ENCODE assay signal across 19 cellular contexts in the genomic region with DNA sequence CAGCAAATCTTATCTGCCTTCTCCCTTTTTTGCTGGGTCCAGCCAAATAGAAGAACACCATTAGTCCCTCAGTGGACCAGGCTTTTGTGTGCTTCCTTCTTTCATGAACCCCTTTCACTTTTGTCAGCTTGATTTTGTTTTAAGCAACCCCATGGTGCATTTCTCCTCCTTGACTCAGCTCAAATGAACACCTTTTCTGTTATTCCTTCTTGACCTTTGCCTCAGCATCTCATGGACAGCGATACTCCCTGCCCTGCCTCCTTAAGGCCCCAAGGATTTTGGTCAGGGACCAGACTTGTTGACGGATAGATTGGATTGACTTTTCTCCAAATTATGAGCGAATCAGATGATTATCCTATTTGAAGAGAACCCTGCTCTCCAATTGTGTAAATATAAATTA.
"Had no signal": no experiment of that assay in that cellular context is flagged by ENCODE, and none has a peak within 500 bp of the region (broad histone marks: within the 10 kb centered on the region; RNA-seq: fewer than 3 reads in every experiment).

No MANE protein-coding gene starts in this region.

- H3K4me1 Mint-ChIP-seq: naive thymus-derived CD8-positive, alpha-beta T cell; stimulated activated naive B cell treated with anti-CD40 and anti-IgM and Interleukin-4, amounts not matched to agents 10 μg/mL and 1 μg/mL and 100 μg/mL, for 72 hours; stimulated activated naive CD8-positive, alpha-beta T cell treated with anti-CD3 and anti-CD28 coated beads, Interleukin-15, amount 100 ng/mL, for 72 hours had no signal

- H3K4me3 ChIP-seq: esophagus muscularis mucosa, hepatocyte, ovary, right atrium auricular region, sigmoid colon, skin epidermis, thoracic aorta, transverse colon had no signal

- H3K27ac ChIP-seq: epithelial cell of prostate, esophagus muscularis mucosa, foreskin keratinocyte, hepatocyte, neutrophil, ovary, right atrium auricular region, sigmoid colon, skin epidermis, thoracic aorta, transverse colon had no signal

- ATAC-seq: foreskin keratinocyte; naive thymus-derived CD8-positive, alpha-beta T cell; stimulated activated naive B cell treated with anti-CD40 and anti-IgM and Interleukin-4, amounts not matched to agents 10 μg/mL and 1 μg/mL and 100 μg/mL, for 72 hours; stimulated activated naive CD8-positive, alpha-beta T cell treated with anti-CD3 and anti-CD28 coated beads, Interleukin-15, amount 100 ng/mL, for 72 hours had no signal

- H3K27ac Mint-ChIP-seq: naive thymus-derived CD8-positive, alpha-beta T cell; stimulated activated naive B cell treated with anti-CD40 and anti-IgM and Interleukin-4, amounts not matched to agents 10 μg/mL and 1 μg/mL and 100 μg/mL, for 72 hours; stimulated activated naive CD8-positive, alpha-beta T cell treated with anti-CD3 and anti-CD28 coated beads, Interleukin-15, amount 100 ng/mL, for 72 hours had no signal

- H3K9me3 ChIP-seq: neutrophil, ovary, right atrium auricular region, sigmoid colon, thoracic aorta, transverse colon had no signal

- H3K36me3 Mint-ChIP-seq: stimulated activated naive B cell treated with anti-CD40 and anti-IgM and Interleukin-4, amounts not matched to agents 10 μg/mL and 1 μg/mL and 100 μg/mL, for 72 hours had no signal

- H3K79me2 ChIP-seq: hepatocyte had no signal

- DNase-seq: effector memory CD4-positive, alpha-beta T cell; foreskin keratinocyte; mammary epithelial cell; naive thymus-derived CD8-positive, alpha-beta T cell; ovary; sigmoid colon; stimulated activated CD4-positive, alpha-beta T cell treated with anti-CD3 and anti-CD28 coated beads, Interleukin-2, amount 100 ng/mL, for 24 hours; stimulated activated CD4-positive, alpha-beta T cell treated with anti-CD3 and anti-CD28 coated beads, Interleukin-4, amount 100 ng/mL, for 4 hours; stimulated activated naive B cell treated with anti-CD40 and anti-IgM and Interleukin-4, amounts not matched to agents 10 μg/mL and 1 μg/mL and 100 μg/mL, for 72 hours; stimulated activated naive CD8-positive, alpha-beta T cell treated with anti-CD3 and anti-CD28 coated beads, Interleukin-15, amount 100 ng/mL, for 72 hours; substantia nigra; transverse colon had no signal

- H3K9me3 Mint-ChIP-seq: stimulated activated naive CD8-positive, alpha-beta T cell treated with anti-CD3 and anti-CD28 coated beads, Interleukin-15, amount 100 ng/mL, for 72 hours had no signal

- H3K36me3 ChIP-seq: esophagus muscularis mucosa, neutrophil, ovary, right atrium auricular region, sigmoid colon, thoracic aorta, transverse colon had no signal

- H3K27me3 ChIP-seq: esophagus muscularis mucosa, foreskin keratinocyte, hepatocyte, neutrophil, ovary, right atrium auricular region, sigmoid colon, transverse colon had no signal

- H3K4me1 ChIP-seq: transverse colon had no signal

- H3K4me2 ChIP-seq: hepatocyte had no signal

- H2AFZ ChIP-seq: hepatocyte had no signal

- H3K4me3 Mint-ChIP-seq: naive thymus-derived CD8-positive, alpha-beta T cell; stimulated activated naive B cell treated with anti-CD40 and anti-IgM and Interleukin-4, amounts not matched to agents 10 μg/mL and 1 μg/mL and 100 μg/mL, for 72 hours; stimulated activated naive CD8-positive, alpha-beta T cell treated with anti-CD3 and anti-CD28 coated beads, Interleukin-15, amount 100 ng/mL, for 72 hours had no signal
